Comparison of ENCODE assay signal across 12 cellular contexts in genomic region chr19:24054044-24054935, GRCh38. TPM values are rescaled to one million over a fixed set of nuclear protein-coding genes. Genes with fewer than 3 reads are reported as not detected.
DNase-seq lines count a peak whose midpoint lies in the region; ATAC-seq and FAIRE-seq lines count a peak whose summit lies in the region.
"Had no signal": no experiment of that assay in that cellular context is flagged by ENCODE, and none has a peak within 500 bp of the region (broad histone marks: within the 10 kb centered on the region; RNA-seq: fewer than 3 reads in every experiment).

No MANE protein-coding gene starts in this region.

- no peaks in the 10 kb centered on the region for H3K9me3 Mint-ChIP-seq in activated CD4-positive, alpha-beta T cell treated with anti-CD3 and anti-CD28 coated beads for 36 hours (ENCODE audit: low read depth)
- H3K9me3 Mint-ChIP-seq in stimulated activated naive CD8-positive, alpha-beta T cell treated with anti-CD3 and anti-CD28 coated beads, Interleukin-15, Interleukin-2, amounts not matched to agents 100 ng/mL and 50 ng/mL, for 24 hours = no peaks in the 10 kb centered on the region

- H3K27ac ChIP-seq in esophagus (ENCODE audit: low read depth in 2 of 2, low read length in 1 of 2) (peak overlapping the region; percentile 30 to 64), caudate nucleus (ENCODE audit: low read depth, low read length) (no peak overlapping the region)
- H3K27ac ChIP-seq: sigmoid colon, upper lobe of left lung had no signal

- peaks cover 0 to 2% of the 10 kb centered on the region in 2 donors for H3K4me1 ChIP-seq in esophagus (ENCODE audit: control insufficient read depth in 2 of 2, insufficient read depth in 2 of 2, low read length in 1 of 2)
- H3K4me1 ChIP-seq: sigmoid colon, upper lobe of left lung had no signal

- H3K27me3 ChIP-seq in esophagus (ENCODE audit: control insufficient read depth in 1 of 2, insufficient read depth in 2 of 2, low read length in 2 of 2) = no peaks in the 10 kb centered on the region
- H3K27me3 ChIP-seq: sigmoid colon, upper lobe of left lung had no signal

- peaks cover 6 to 32% of the 10 kb centered on the region in 2 donors for H3K36me3 ChIP-seq in esophagus (ENCODE audit: control insufficient read depth in 2 of 2, insufficient read depth in 2 of 2, low read length in 1 of 2)

- CTCF ChIA-PET in activated CD4-positive, alpha-beta T cell treated with anti-CD3 and anti-CD28 coated beads for 36 hours (lab: Charles Lee) = interaction anchor here (0.6 kb wide), 1 partner anchor 782 kb away, joined by 4 read pairs; no protein-coding TSS in a partner anchor

- no peak overlapping the region for H3K4me3 ChIP-seq in esophagus (ENCODE audit: low read depth in 1 of 2, low read length in 2 of 2)
- H3K4me3 ChIP-seq: sigmoid colon, upper lobe of left lung had no signal

- H3K27ac Mint-ChIP-seq in activated CD4-positive, alpha-beta T cell treated with anti-CD3 and anti-CD28 coated beads for 36 hours = peak overlapping the region; percentile 81
- peak overlapping the region; percentile 81 for H3K27ac Mint-ChIP-seq in stimulated activated naive CD8-positive, alpha-beta T cell treated with anti-CD3 and anti-CD28 coated beads, Interleukin-15, Interleukin-2, amounts not matched to agents 100 ng/mL and 50 ng/mL, for 24 hours

- H3K4me1 Mint-ChIP-seq in activated CD4-positive, alpha-beta T cell treated with anti-CD3 and anti-CD28 coated beads for 36 hours = peaks cover 25% of the 10 kb centered on the region
- H3K4me1 Mint-ChIP-seq in stimulated activated naive CD8-positive, alpha-beta T cell treated with anti-CD3 and anti-CD28 coated beads, Interleukin-15, Interleukin-2, amounts not matched to agents 100 ng/mL and 50 ng/mL, for 24 hours (ENCODE audit: low read depth) = peaks cover 27% of the 10 kb centered on the region

- H3K36me3 Mint-ChIP-seq in activated CD4-positive, alpha-beta T cell treated with anti-CD3 and anti-CD28 coated beads for 36 hours (ENCODE audit: low read depth) = peaks cover 65% of the 10 kb centered on the region
- peaks cover 78% of the 10 kb centered on the region for H3K36me3 Mint-ChIP-seq in stimulated activated naive CD8-positive, alpha-beta T cell treated with anti-CD3 and anti-CD28 coated beads, Interleukin-15, Interleukin-2, amounts not matched to agents 100 ng/mL and 50 ng/mL, for 24 hours (ENCODE audit: low read depth)

- no peaks in the 10 kb centered on the region for H3K27me3 Mint-ChIP-seq in activated CD4-positive, alpha-beta T cell treated with anti-CD3 and anti-CD28 coated beads for 36 hours
- no peaks in the 10 kb centered on the region for H3K27me3 Mint-ChIP-seq in stimulated activated naive CD8-positive, alpha-beta T cell treated with anti-CD3 and anti-CD28 coated beads, Interleukin-15, Interleukin-2, amounts not matched to agents 100 ng/mL and 50 ng/mL, for 24 hours

- peak; percentile 25 for DNase-seq in activated CD4-positive, alpha-beta T cell treated with anti-CD3 and anti-CD28 coated beads for 36 hours
- DNase-seq in activated CD4-positive, alpha-beta T cell treated with anti-CD3 and anti-CD28 coated beads for 1 hour = no peak
- DNase-seq in RCC 7860 (ENCODE audit: low spot score) (peak; percentile 84), NCI-H2227 (lab: John Stamatoyannopoulos, UW; ENCODE audit: unreplicated experiment) (no peak), caudate nucleus (lab: John Stamatoyannopoulos, UW) (no peak), NCI-H2171 (lab: John Stamatoyannopoulos, UW) (no peak)
- DNase-seq: AML-193, glutamatergic neuron, sigmoid colon, upper lobe of left lung had no signal

- H3K4me3 Mint-ChIP-seq in activated CD4-positive, alpha-beta T cell treated with anti-CD3 and anti-CD28 coated beads for 36 hours = no peak overlapping the region
- no peak overlapping the region for H3K4me3 Mint-ChIP-seq in stimulated activated naive CD8-positive, alpha-beta T cell treated with anti-CD3 and anti-CD28 coated beads, Interleukin-15, Interleukin-2, amounts not matched to agents 100 ng/mL and 50 ng/mL, for 24 hours

- POLR2A ChIA-PET in activated CD4-positive, alpha-beta T cell treated with anti-CD3 and anti-CD28 coated beads for 36 hours (lab: Charles Lee) = no interaction called here

- 46 to 62% methylated on average over 5 of the region's 5 CpGs for whole genome bisulfite sequencing in esophagus, 2 donors

- peak; percentile 87 for ATAC-seq in activated CD4-positive, alpha-beta T cell treated with anti-CD3 and anti-CD28 coated beads for 36 hours

- no peaks in the 10 kb centered on the region for H3K9me3 ChIP-seq in esophagus (ENCODE audit: control insufficient read depth in 2 of 2, insufficient read depth in 1 of 2, low read depth in 1 of 2, low read length in 1 of 2)
- H3K9me3 ChIP-seq: sigmoid colon, upper lobe of left lung had no signal

- FAIRE-seq in RCC 7860 (lab: Jason Lieb, UNC) = no peak

- intact Hi-C loops in activated CD4-positive, alpha-beta T cell treated with anti-CD3 and anti-CD28 coated beads for 36 hours (cut with DNase I, micrococcal nuclease) = loop anchor here in 1 of 2 experiments (1.0 to 2.0 kb wide), 2 partner anchors 21 to 33 kb away; partner anchors contain the start of gene ZNF254

RNA-seq across cellular contexts. Expression of gene ZNF254, which starts 32.7 kb away (rescaled TPM):
- total RNA-seq in activated CD4-positive, alpha-beta T cell treated with anti-CD3 and anti-CD28 coated beads for 36 hours = 1 to 10 TPM; 8.8 to 9.6 TPM
- 1 to 10 TPM; 3.9 to 4.2 TPM for polyA plus RNA-seq in esophagus

Comparison
In these comparisons a context has a peak if more than half of its experiments do, and no peak if none do; other contexts are left out.
1. DNase-seq: peak in activated CD4-positive, alpha-beta T cell treated with anti-CD3 and anti-CD28 coated beads for 36 hours (single experiment) and RCC 7860 (single experiment); none in activated CD4-positive, alpha-beta T cell treated with anti-CD3 and anti-CD28 coated beads for 1 hour (single experiment), NCI-H2227 (single experiment), caudate nucleus (0 of 61) and NCI-H2171 (single experiment).